Comparison of ENCODE assay signal across 32 cellular contexts in the genomic region with DNA sequence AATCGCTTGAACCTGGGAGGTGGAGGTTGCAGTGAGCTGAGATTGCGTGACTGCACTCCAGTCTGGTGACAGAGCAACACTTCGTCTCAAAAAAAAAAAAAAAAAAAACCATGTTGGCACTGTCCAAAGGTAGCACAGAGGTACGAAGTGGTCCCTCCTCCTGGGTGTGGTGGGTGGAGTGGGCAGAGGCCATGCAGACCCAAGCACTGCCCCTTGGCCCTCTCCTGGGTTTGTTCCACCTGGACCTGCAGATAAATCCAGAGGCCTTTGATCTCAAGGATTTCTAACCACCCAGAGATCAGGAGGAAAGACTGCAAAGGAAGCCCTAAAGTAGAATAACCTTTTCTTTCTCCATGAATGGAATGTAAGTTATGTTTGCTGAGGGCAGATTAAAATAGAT. TPM values are rescaled to one million over a fixed set of nuclear protein-coding genes. Genes with fewer than 3 reads are reported as not detected.
DNase-seq lines count a peak whose midpoint lies in the region; ATAC-seq, FAIRE-seq and TF ChIP-seq lines count a peak whose summit lies in the region.
"Had no signal": no experiment of that assay in that cellular context is flagged by ENCODE, and none has a peak within 500 bp of the region (broad histone marks: within the 10 kb centered on the region; RNA-seq: fewer than 3 reads in every experiment).

No MANE protein-coding gene starts in this region.

- no peaks in the 10 kb centered on the region for H4K20me1 ChIP-seq in HepG2 (ENCODE audit: insufficient read depth, low read length)
- H4K20me1 ChIP-seq: BLaER1 treated with 17β-estradiol and CSF1 and Interleukin-3, amounts not matched to agents 10 nM and 100 nM had no signal

- no TSS peak for BruUV-seq in HepG2 (replicated peaks; lab: Mats Ljungman, UMichigan)

- TF ChIP-seq CTCF in HepG2 (CRISPR knock-in tag; IDR thresholded peaks at IDR 0.05) (no peak), right lobe of liver (IDR thresholded peaks at IDR 0.05) (no peak), transverse colon (IDR thresholded peaks at IDR 0.05) (no peak)

- H3K36me3 ChIP-seq in HepG2 (replicated peaks in 1 of 2; ENCODE audit: control insufficient read depth in 1 of 2, insufficient read depth in 2 of 2, low read length in 2 of 2), result no peaks in the 10 kb centered on the region
- no peaks in the 10 kb centered on the region for H3K36me3 ChIP-seq in right lobe of liver
- H3K36me3 ChIP-seq in transverse colon, result no peaks in the 10 kb centered on the region
- no peaks in the 10 kb centered on the region for H3K36me3 ChIP-seq in H7 (replicated peaks; ENCODE audit: control insufficient read depth, insufficient read depth, low read length)
- H3K36me3 ChIP-seq: BLaER1 treated with 17β-estradiol and CSF1 and Interleukin-3, amounts not matched to agents 10 nM and 100 nM; MG63 had no signal

- H3K9ac ChIP-seq in HepG2 (ENCODE audit: insufficient read depth, low read depth, low read length), result no peak overlapping the region
- H3K9ac ChIP-seq: BLaER1 treated with 17β-estradiol and CSF1 and Interleukin-3, amounts not matched to agents 10 nM and 100 nM had no signal

- DNase-seq in HepG2 (ENCODE audit: low spot score) (peak; percentile 35), right lobe of liver (no peak), SW480 (ENCODE audit: low spot score) (peak; percentile 58), left colon (peak; percentile 58 to 79), transverse colon (peak; percentile 62), T-helper 1 cell (no peak), H7 (no peak), COLO668 (lab: John Stamatoyannopoulos, UW; ENCODE audit: unreplicated experiment) (no peak)
- DNase-seq: 8988T; ACHN; CD4-positive, alpha-beta T cell; COR-L47; DMS79; EL; GDM1; GOT3; KBM-7; MG63; NCI-H1417; NCI-H1694; NCI-H2081; NCI-H2171; NCI-H226; NCI-H510A; NCI-H69 had no signal

- H3K9me3 ChIP-seq in HepG2 (ENCODE audit: low read length) (no peaks in the 10 kb centered on the region), right lobe of liver (no peaks in the 10 kb centered on the region), transverse colon (no peaks in the 10 kb centered on the region)
- H3K9me3 ChIP-seq: BLaER1 treated with 17β-estradiol and CSF1 and Interleukin-3, amounts not matched to agents 10 nM and 100 nM; MG63 had no signal

- H2AFZ ChIP-seq in HepG2 (ENCODE audit: low read length), result no peak overlapping the region

- H3K4me1 ChIP-seq in HepG2 (ENCODE audit: insufficient read depth, low read length), result peaks cover 14% of the 10 kb centered on the region
- H3K4me1 ChIP-seq in right lobe of liver, result no peaks in the 10 kb centered on the region
- H3K4me1 ChIP-seq in transverse colon, result peaks cover 0 to 40% (median 13%) of the 10 kb centered on the region in 4 donors

- H3K79me2 ChIP-seq in HepG2 (ENCODE audit: insufficient read depth, low read length), result no peaks in the 10 kb centered on the region

- no peak for FAIRE-seq in HepG2 (lab: Jason Lieb, UNC)
- FAIRE-seq: GM12878, HTR-8/SVneo, RCC 7860 had no signal

- H3K4me2 ChIP-seq in HepG2 (ENCODE audit: low read depth, low read length), result peak overlapping the region; percentile 25; the same call in 1 of the 2 replicates
- H3K4me2 ChIP-seq: BLaER1 treated with 17β-estradiol and CSF1 and Interleukin-3, amounts not matched to agents 10 nM and 100 nM had no signal

- H3K4me3 ChIP-seq in HepG2 (replicated peaks in 1 of 3; ENCODE audit: insufficient read depth in 1 of 3, low read depth in 2 of 3, low read length in 3 of 3), result no peak overlapping the region
- no peak overlapping the region for H3K4me3 ChIP-seq in right lobe of liver
- no peak overlapping the region for H3K4me3 ChIP-seq in transverse colon
- no peak overlapping the region for H3K4me3 ChIP-seq in H7 (ENCODE audit: insufficient read depth, low read depth, low read length)
- H3K4me3 ChIP-seq: BLaER1 treated with 17β-estradiol and CSF1 and Interleukin-3, amounts not matched to agents 10 nM and 100 nM; GM12878; MG63 had no signal

- CTCF ChIA-PET in HepG2 (lab: Yijun Ruan, JAX; ENCODE audit: low intra/inter-chr PET ratio, low total read pairs), result no interaction called here

- POLR2A ChIA-PET in HepG2 (lab: Yijun Ruan, JAX), result no interaction called here

- intact Hi-C loops in HepG2 (cut with micrococcal nuclease; ENCODE audit: unreplicated experiment), result no loop called here
- intact Hi-C loops in right lobe of liver (cut with DNase I), result no loop called here
- intact Hi-C loops in left colon (cut with DNase I, micrococcal nuclease), result no loop called here
- intact Hi-C loops in transverse colon (cut with DNase I; ENCODE audit: low total_unique reads), result no loop called here

- WGBS in HepG2 (ENCODE audit: low lambda C conversion rate), result 1% methylated on average over 4 of the region's 4 CpGs
- WGBS in right lobe of liver (ENCODE audit: insufficient coverage, low coverage, low lambda C conversion rate, missing lambda C conversion rate), result 52% methylated on average over 4 of the region's 4 CpGs
- 33 to 60% methylated on average over 2 to 4 of the region's 4 CpGs for WGBS in transverse colon (ENCODE audit: low coverage in 1 of 2), 2 donors

- no peak for TF ChIP-seq RAD21 in HepG2 (CRISPR knock-in tag; IDR thresholded peaks at IDR 0.05)

- TF ChIP-seq EP300 in HepG2 (IDR thresholded peaks at IDR 0.05; ENCODE audit: low read depth in 2 of 2, low read length in 2 of 2) (no peak), HepG2 (CRISPR knock-in tag; IDR thresholded peaks at IDR 0.05; ENCODE audit: borderline replicate concordance) (no peak), transverse colon (IDR thresholded peaks at IDR 0.05; ENCODE audit: low read depth) (no peak)

- in situ Hi-C loops in HepG2 (cut with HindIII; ENCODE audit: extremely low pct_ligation_motif_present, low pct_unique_long_range_greater_than_20kb), result no loop called here
- in situ Hi-C loops in transverse colon (cut with MboI; ENCODE audit: low pct_ligation_motif_present in 1 of 4, low pct_unique_long_range_greater_than_20kb in 1 of 4, low sequenced_read_pairs in 3 of 4), result no loop called here

- H3K27ac ChIP-seq in HepG2 (ENCODE audit: extremely low read length, insufficient read depth, low read length) (no peak overlapping the region), right lobe of liver (no peak overlapping the region), transverse colon (peak overlapping the region in 2 of 4 donors; percentile 11 to 37)
- H3K27ac ChIP-seq: BLaER1 treated with 17β-estradiol and CSF1 and Interleukin-3, amounts not matched to agents 10 nM and 100 nM had no signal

- H3K27me3 ChIP-seq in HepG2 (ENCODE audit: control insufficient read depth in 1 of 2, insufficient read depth in 2 of 2, low read length in 2 of 2) (no peaks in the 10 kb centered on the region), right lobe of liver (no peaks in the 10 kb centered on the region), transverse colon (peaks cover 3% of the 10 kb centered on the region), H7 (ENCODE audit: control insufficient read depth, insufficient read depth, low read length) (no peaks in the 10 kb centered on the region)
- H3K27me3 ChIP-seq: MG63 had no signal

- ATAC-seq in HepG2, result peak; percentile 47; the same call in 2 of the 3 replicates
- no peak for ATAC-seq in right lobe of liver
- peak; percentile 83 for ATAC-seq in left colon
- ATAC-seq: GM12878, SK-N-SH treated with all-trans-retinoic acid at 6 μM for 48 hours had no signal

- no peak for TF ChIP-seq POLR2A in HepG2 (IDR thresholded peaks at IDR 0.05; ENCODE audit: insufficient read depth in 1 of 2, low read depth in 2 of 2, low read length in 2 of 2)
- no peak for TF ChIP-seq POLR2A in right lobe of liver (IDR thresholded peaks at IDR 0.05)
- no peak for TF ChIP-seq POLR2A in transverse colon (IDR thresholded peaks at IDR 0.05)

RNA-seq across cellular contexts. Expression of a gene that starts 8.7 kb away (rescaled TPM):
- total RNA-seq in HepG2 (2016; rRNA removed; fragmentation: Illumina TruSeq; extraction: Trizol) (0.87 and 1.1 TPM in 2 replicates), right lobe of liver (1 to 10 TPM in 3 of 6 experiments, under 1 TPM in 3; 0.55 to 3.3 (median 1.3) TPM), left colon (10 to 100 TPM; 31.4 to 41.0 TPM), transverse colon (10 to 100 TPM; 17.5 to 52.7 (median 26.8) TPM)
- total RNA-seq in HepG2 (2016; cell fraction: cytosol; rRNA removed; fragmentation: Illumina TruSeq; extraction: Trizol; ENCODE audit: low read depth), result 0.18 TPM in 1 of 2 replicates, not detected in the other
- 1.2 and 1.3 TPM in 2 replicates for total RNA-seq in HepG2 (2016; cell fraction: insoluble cytoplasmic fraction; rRNA removed; fragmentation: Illumina TruSeq; extraction: Trizol)
- 0.31 and 0.52 TPM in 2 replicates for total RNA-seq in HepG2 (2016; cell fraction: membrane; rRNA removed; fragmentation: Illumina TruSeq; extraction: Trizol)
- 1.7 and 2.4 TPM in 2 replicates for total RNA-seq in HepG2 (2016; cell fraction: nucleus; rRNA removed; fragmentation: Illumina TruSeq; extraction: Trizol)
- polyA plus RNA-seq in HepG2 (2011; rRNA removed), result 0.78 and 1.0 TPM in 2 replicates
- polyA plus RNA-seq in HepG2 (2011; cell fraction: cytosol; rRNA removed), result 0.38 and 0.62 TPM in 2 replicates
- 0.33 and 1.3 TPM in 2 replicates for polyA plus RNA-seq in HepG2 (2011; cell fraction: nucleus; rRNA removed)
- 1.1 and 1.9 TPM in 2 replicates for polyA plus RNA-seq in HepG2 (2012)
- 0.08 and 0.09 TPM in 2 replicates for polyA plus RNA-seq in HepG2 (2016; cell fraction: cytosol; fragmentation: Illumina TruSeq; extraction: Trizol; ENCODE audit: low read depth)
- 0.37 and 0.41 TPM in 2 replicates for polyA plus RNA-seq in HepG2 (2016; cell fraction: insoluble cytoplasmic fraction; fragmentation: Illumina TruSeq; extraction: Trizol; ENCODE audit: low read depth)
- polyA plus RNA-seq in HepG2 (2016; cell fraction: membrane; fragmentation: Illumina TruSeq; extraction: Trizol; ENCODE audit: low read depth), result 0.13 and 0.40 TPM in 2 replicates
- polyA plus RNA-seq in HepG2 (2016; cell fraction: nucleus; fragmentation: Illumina TruSeq; extraction: Trizol; ENCODE audit: insufficient read depth, low read depth), result 1.0 and 2.1 TPM in 2 replicates
- 0.09 and 2.7 TPM in 2 replicates for polyA minus RNA-seq in HepG2 (2011; rRNA and poly(A)+ RNA removed; ENCODE audit: low replicate concordance)
- polyA minus RNA-seq in HepG2 (2011; cell fraction: cytosol; rRNA and poly(A)+ RNA removed), result 0.40 and 0.97 TPM in 2 replicates
- polyA minus RNA-seq in HepG2 (2011; cell fraction: nucleus; rRNA and poly(A)+ RNA removed), result 0.77 and 0.99 TPM in 2 replicates
- total RNA-seq in H7 (2014; rRNA removed; shearing (Covaris generic)), result 22.8 and 37.0 TPM in 2 replicates
- total RNA-seq: LHCN-M2 had no signal

RNA-seq across cellular contexts. Expression of a gene that starts 24.7 kb away (rescaled TPM):
- total RNA-seq in HepG2 (2016; rRNA removed; fragmentation: Illumina TruSeq; extraction: Trizol) (0.07 TPM in 1 of 2 replicates, not detected in the other), right lobe of liver (under 1 TPM; 0.04 to 0.55 (median 0.19) TPM), left colon (1 to 10 TPM in 1 of 2 donors, under 1 TPM in 1; 0.67 to 1.8 TPM), transverse colon (1 to 10 TPM in 2 of 4 donors, under 1 TPM in 1, not detected in 1; 0.64 to 2.2 (median 1.1) TPM)
- not detected in 2 replicates for total RNA-seq in HepG2 (2016; cell fraction: cytosol; rRNA removed; fragmentation: Illumina TruSeq; extraction: Trizol; ENCODE audit: low read depth)
- total RNA-seq in HepG2 (2016; cell fraction: insoluble cytoplasmic fraction; rRNA removed; fragmentation: Illumina TruSeq; extraction: Trizol), result 0.06 and 0.10 TPM in 2 replicates
- total RNA-seq in HepG2 (2016; cell fraction: membrane; rRNA removed; fragmentation: Illumina TruSeq; extraction: Trizol), result not detected in 2 replicates
- total RNA-seq in HepG2 (2016; cell fraction: nucleus; rRNA removed; fragmentation: Illumina TruSeq; extraction: Trizol), result 0.34 TPM in 1 of 2 replicates, not detected in the other
- under 0.01 and 0.01 TPM in 2 replicates for polyA plus RNA-seq in HepG2 (2011; rRNA removed)
- 0.17 TPM in 1 of 2 replicates, not detected in the other for polyA plus RNA-seq in HepG2 (2011; cell fraction: cytosol; rRNA removed)
- polyA plus RNA-seq in HepG2 (2011; cell fraction: nucleus; rRNA removed), result 0.17 and 0.19 TPM in 2 replicates
- polyA plus RNA-seq in HepG2 (2012), result 0.05 TPM in 2 replicates
- not detected in 2 replicates for polyA plus RNA-seq in HepG2 (2016; cell fraction: cytosol; fragmentation: Illumina TruSeq; extraction: Trizol; ENCODE audit: low read depth)
- polyA plus RNA-seq in HepG2 (2016; cell fraction: insoluble cytoplasmic fraction; fragmentation: Illumina TruSeq; extraction: Trizol; ENCODE audit: low read depth), result not detected in 2 replicates
- polyA plus RNA-seq in HepG2 (2016; cell fraction: membrane; fragmentation: Illumina TruSeq; extraction: Trizol; ENCODE audit: low read depth), result not detected in 2 replicates
- not detected in 2 replicates for polyA plus RNA-seq in HepG2 (2016; cell fraction: nucleus; fragmentation: Illumina TruSeq; extraction: Trizol; ENCODE audit: insufficient read depth, low read depth)
- polyA minus RNA-seq in HepG2 (2011; rRNA and poly(A)+ RNA removed; ENCODE audit: low replicate concordance), result not detected in 2 replicates
- not detected in 2 replicates for polyA minus RNA-seq in HepG2 (2011; cell fraction: cytosol; rRNA and poly(A)+ RNA removed)
- 0.13 and 0.37 TPM in 2 replicates for polyA minus RNA-seq in HepG2 (2011; cell fraction: nucleus; rRNA and poly(A)+ RNA removed)
- 3.9 and 4.6 TPM in 2 replicates for total RNA-seq in H7 (2014; rRNA removed; shearing (Covaris generic))

RNA-seq across cellular contexts. Expression of a gene that starts 53.4 kb away (rescaled TPM):
- not detected in 2 replicates for total RNA-seq in HepG2 (2016; rRNA removed; fragmentation: Illumina TruSeq; extraction: Trizol)
- not detected in 2 replicates for total RNA-seq in HepG2 (2016; cell fraction: cytosol; rRNA removed; fragmentation: Illumina TruSeq; extraction: Trizol; ENCODE audit: low read depth)
- total RNA-seq in HepG2 (2016; cell fraction: insoluble cytoplasmic fraction; rRNA removed; fragmentation: Illumina TruSeq; extraction: Trizol), result not detected in 2 replicates
- total RNA-seq in HepG2 (2016; cell fraction: membrane; rRNA removed; fragmentation: Illumina TruSeq; extraction: Trizol), result not detected in 2 replicates
- total RNA-seq in HepG2 (2016; cell fraction: nucleus; rRNA removed; fragmentation: Illumina TruSeq; extraction: Trizol), result not detected in 2 replicates
- not detected in 2 replicates for polyA plus RNA-seq in HepG2 (2011; rRNA removed)
- polyA plus RNA-seq in HepG2 (2011; cell fraction: cytosol; rRNA removed), result not detected in 2 replicates
- polyA plus RNA-seq in HepG2 (2011; cell fraction: nucleus; rRNA removed), result not detected in 2 replicates
- polyA plus RNA-seq in HepG2 (2012), result not detected in 2 replicates
- not detected in 2 replicates for polyA plus RNA-seq in HepG2 (2016; cell fraction: cytosol; fragmentation: Illumina TruSeq; extraction: Trizol; ENCODE audit: low read depth)
- not detected in 2 replicates for polyA plus RNA-seq in HepG2 (2016; cell fraction: insoluble cytoplasmic fraction; fragmentation: Illumina TruSeq; extraction: Trizol; ENCODE audit: low read depth)
- not detected in 2 replicates for polyA plus RNA-seq in HepG2 (2016; cell fraction: membrane; fragmentation: Illumina TruSeq; extraction: Trizol; ENCODE audit: low read depth)
- polyA plus RNA-seq in HepG2 (2016; cell fraction: nucleus; fragmentation: Illumina TruSeq; extraction: Trizol; ENCODE audit: insufficient read depth, low read depth), result not detected in 2 replicates
- polyA minus RNA-seq in HepG2 (2011; rRNA and poly(A)+ RNA removed; ENCODE audit: low replicate concordance), result not detected in 2 replicates
- polyA minus RNA-seq in HepG2 (2011; cell fraction: cytosol; rRNA and poly(A)+ RNA removed), result not detected in 2 replicates
- polyA minus RNA-seq in HepG2 (2011; cell fraction: nucleus; rRNA and poly(A)+ RNA removed), result not detected in 2 replicates
- total RNA-seq in right lobe of liver, result not detected
- total RNA-seq in left colon, result not detected
- total RNA-seq in transverse colon, result not detected
- not detected in 2 replicates for total RNA-seq in H7 (2014; rRNA removed; shearing (Covaris generic))
- total RNA-seq: GM12878, LHCN-M2, OCI-LY7 had no signal
- polyA plus RNA-seq: GM12878 had no signal

Comparison
In these comparisons a context has a peak if more than half of its experiments do, and no peak if none do; other contexts are left out.
1. ATAC-seq: peak in HepG2 (single experiment) and left colon (single experiment); none in right lobe of liver (0 of 4).
2. DNase-seq: peak in HepG2 (single experiment), SW480 (single experiment), left colon (2 of 2) and transverse colon (single experiment); none in right lobe of liver (0 of 3), T-helper 1 cell (0 of 5), H7 (single experiment) and COLO668 (single experiment).